ENCODE assay signal across 9 cellular contexts in genomic region chr5:91499943-91500531, GRCh38.
DNase-seq lines count a peak whose midpoint lies in the region; ATAC-seq, FAIRE-seq and TF ChIP-seq lines count a peak whose summit lies in the region.
"Had no signal": no experiment of that assay in that cellular context is flagged by ENCODE, and none has a peak within 500 bp of the region (broad histone marks: within the 10 kb centered on the region; RNA-seq: fewer than 3 reads in every experiment).

No MANE protein-coding gene starts in this region.

- TF ChIP-seq CTCF in CD14-positive monocyte (IDR thresholded peaks at IDR 0.05) (peak; percentile 86), Peyer's patch (IDR thresholded peaks at IDR 0.05) (peak in 5 of 6 experiments; percentile 34 to 67 (median 54)), epithelial cell of esophagus (IDR thresholded peaks at IDR 0.05; ENCODE audit: insufficient read depth, low read depth, low read length, missing control alignments) (peak; percentile 49), pancreas (IDR thresholded peaks at IDR 0.05) (peak; percentile 39 to 53 (median 46))

- H3K36me3 Mint-ChIP-seq in CD14-positive monocyte: no peaks in the 10 kb centered on the region
- H3K36me3 Mint-ChIP-seq: naive thymus-derived CD8-positive, alpha-beta T cell had no signal

- DNase-seq in CD14-positive monocyte (ENCODE audit: low spot score): no peak
- no peak for DNase-seq in Peyer's patch
- DNase-seq in epithelial cell of esophagus (ENCODE audit: low read depth): peak; percentile 56
- no peak for DNase-seq in pancreas
- no peak for DNase-seq in GOT3 (lab: John Stamatoyannopoulos, UW)

- H3K36me3 ChIP-seq in Peyer's patch (no peaks in the 10 kb centered on the region), pancreas (no peaks in the 10 kb centered on the region)

- intact Hi-C loops in CD14-positive monocyte (cut with micrococcal nuclease): no loop called here
- intact Hi-C loops in pancreas (cut with DNase I): no loop called here

- no peak for TF ChIP-seq POLR2A in Peyer's patch (IDR thresholded peaks at IDR 0.05)

- WGBS in pancreas, 2 donors: 0% methylated on average over 2 of the region's 2 CpGs

- H3K27ac Mint-ChIP-seq in CD14-positive monocyte: no peak overlapping the region
- H3K27ac Mint-ChIP-seq: naive thymus-derived CD8-positive, alpha-beta T cell had no signal

- H3K27ac ChIP-seq in Peyer's patch (no peak overlapping the region), pancreas (no peak overlapping the region)

- ATAC-seq in GM18519 (IDR thresholded peaks at IDR 0.05; ENCODE audit: low FRiP score, unreplicated experiment) (peak; percentile 57), HG03565 (IDR thresholded peaks at IDR 0.05; ENCODE audit: unreplicated experiment) (peak; percentile 78), pancreas (peak in 3 of 4 donors; percentile 56 to 68 (median 63)), esophagus mucosa (no peak)
- ATAC-seq: naive thymus-derived CD8-positive, alpha-beta T cell had no signal

- H3K27me3 Mint-ChIP-seq in CD14-positive monocyte (ENCODE audit: low read depth in 3 of 3): peaks cover 0 to 4% (median 3%) of the 10 kb centered on the region in 3 donors

- H3K4me3 ChIP-seq in Peyer's patch: no peak overlapping the region
- H3K4me3 ChIP-seq in epithelial cell of esophagus (ENCODE audit: low read length): no peak overlapping the region
- H3K4me3 ChIP-seq in pancreas: no peak overlapping the region

- peak; percentile 89 for FAIRE-seq in pancreas (lab: Jason Lieb, UNC)

- no peaks in the 10 kb centered on the region for H3K4me1 Mint-ChIP-seq in CD14-positive monocyte

- H3K4me3 Mint-ChIP-seq in CD14-positive monocyte: no peak overlapping the region
- H3K4me3 Mint-ChIP-seq: naive thymus-derived CD8-positive, alpha-beta T cell had no signal

- no peaks in the 10 kb centered on the region for H3K4me1 ChIP-seq in Peyer's patch
- no peaks in the 10 kb centered on the region for H3K4me1 ChIP-seq in pancreas

- H3K27me3 ChIP-seq in Peyer's patch (no peaks in the 10 kb centered on the region), pancreas (no peaks in the 10 kb centered on the region)

- H3K9me3 ChIP-seq in Peyer's patch (no peaks in the 10 kb centered on the region), pancreas (no peaks in the 10 kb centered on the region)

- no peaks in the 10 kb centered on the region for H3K9me3 Mint-ChIP-seq in CD14-positive monocyte
- H3K9me3 Mint-ChIP-seq: naive thymus-derived CD8-positive, alpha-beta T cell had no signal
